ENCODE assay signal across 9 cellular contexts in the genomic region with DNA sequence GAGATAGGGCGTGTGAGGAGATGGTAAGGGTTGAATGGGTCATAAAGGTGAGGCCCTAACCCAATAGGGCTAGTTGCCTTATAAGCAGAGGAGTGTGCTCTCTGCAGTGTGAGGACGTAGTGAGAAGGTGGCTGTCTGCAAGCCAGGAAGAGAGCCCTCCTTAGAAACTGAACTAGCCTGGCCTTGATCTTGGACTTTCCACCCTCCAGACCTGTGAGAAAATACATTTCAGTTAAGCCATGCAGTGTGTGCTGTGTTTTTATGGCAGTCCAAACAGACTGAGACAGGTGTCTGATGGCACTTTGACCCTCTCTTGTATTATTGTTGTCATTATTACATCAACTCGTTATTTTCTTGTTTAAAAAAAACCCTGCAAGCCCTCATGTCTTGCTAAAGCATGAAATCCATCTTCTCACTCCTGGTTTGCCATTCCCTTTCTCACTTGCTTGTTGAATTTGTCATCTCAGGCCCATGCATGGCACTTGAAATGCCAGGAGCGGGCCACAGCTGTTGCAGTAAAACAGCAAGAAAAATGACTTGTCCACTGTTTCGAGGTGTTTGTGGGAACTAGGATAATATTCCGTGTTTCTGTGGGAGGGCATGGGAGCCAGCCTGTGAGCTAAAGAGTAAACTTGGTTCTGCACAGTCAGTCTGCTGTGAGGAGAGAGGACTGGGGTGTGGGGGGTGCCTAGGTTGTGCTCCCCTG.
DNase-seq lines count a peak whose midpoint lies in the region; ATAC-seq and TF ChIP-seq lines count a peak whose summit lies in the region.
"Had no signal": no experiment of that assay in that cellular context is flagged by ENCODE, and none has a peak within 500 bp of the region (broad histone marks: within the 10 kb centered on the region; RNA-seq: fewer than 3 reads in every experiment).

No MANE protein-coding gene starts in this region.

- no peak overlapping the region for H3K4me3 Mint-ChIP-seq in CD14-positive monocyte
- no peak overlapping the region for H3K4me3 Mint-ChIP-seq in activated T-helper 2 cell treated with anti-CD3 and anti-CD28 coated beads, Interferon-gamma antibody, Interleukin-2, Interleukin-4, amounts not matched to agents 10 μg/mL and 5 μg/mL and 100 μg/mL, durations not matched to agents 14 hours and 24 hours and 36 hours (ENCODE audit: low read depth)
- H3K4me3 Mint-ChIP-seq in naive thymus-derived CD4-positive, alpha-beta T cell: peak overlapping the region in 4 of 10 donors; percentile 44 to 70 (median 56)

- H3K4me1 Mint-ChIP-seq in CD14-positive monocyte: peaks cover 17% of the 10 kb centered on the region
- peaks cover 33% of the 10 kb centered on the region for H3K4me1 Mint-ChIP-seq in activated T-helper 2 cell treated with anti-CD3 and anti-CD28 coated beads, Interferon-gamma antibody, Interleukin-2, Interleukin-4, amounts not matched to agents 10 μg/mL and 5 μg/mL and 100 μg/mL, durations not matched to agents 14 hours and 24 hours and 36 hours (ENCODE audit: low read depth)
- peaks cover 9 to 39% (median 32%) of the 10 kb centered on the region in 7 donors for H3K4me1 Mint-ChIP-seq in naive thymus-derived CD4-positive, alpha-beta T cell

- peaks cover 0 to 12% (median 6%) of the 10 kb centered on the region in 7 donors for H3K9me3 Mint-ChIP-seq in CD14-positive monocyte
- no peaks in the 10 kb centered on the region for H3K9me3 Mint-ChIP-seq in activated T-helper 2 cell treated with anti-CD3 and anti-CD28 coated beads, Interferon-gamma antibody, Interleukin-2, Interleukin-4, amounts not matched to agents 10 μg/mL and 5 μg/mL and 100 μg/mL, durations not matched to agents 14 hours and 24 hours and 36 hours
- peaks cover 0 to 11% (median 0%) of the 10 kb centered on the region in 11 donors for H3K9me3 Mint-ChIP-seq in naive thymus-derived CD4-positive, alpha-beta T cell

- H3K36me3 ChIP-seq in naive thymus-derived CD4-positive, alpha-beta T cell (ENCODE audit: control insufficient read depth in 2 of 3, insufficient read depth in 3 of 3, low read length in 3 of 3): peaks cover 0 to 26% (median 0%) of the 10 kb centered on the region in 3 experiments

- peaks cover 8 to 10% of the 10 kb centered on the region in 2 donors for H3K4me1 ChIP-seq in naive thymus-derived CD4-positive, alpha-beta T cell (ENCODE audit: control insufficient read depth in 2 of 2, insufficient read depth in 2 of 2, low read length in 2 of 2)

- CTCF ChIA-PET in naive thymus-derived CD4-positive, alpha-beta T cell (lab: Charles Lee): interaction anchor here (0.7 to 1.9 kb wide), 9 partner anchors 14 to 312 kb away, joined by 3 to 34 read pairs (median 4); partner anchors contain the start of gene ITPKB

- H3K27me3 Mint-ChIP-seq in CD14-positive monocyte (ENCODE audit: low read depth in 3 of 3): peaks cover 0 to 5% (median 4%) of the 10 kb centered on the region in 3 donors
- peaks cover 7% of the 10 kb centered on the region for H3K27me3 Mint-ChIP-seq in activated T-helper 2 cell treated with anti-CD3 and anti-CD28 coated beads, Interferon-gamma antibody, Interleukin-2, Interleukin-4, amounts not matched to agents 10 μg/mL and 5 μg/mL and 100 μg/mL, durations not matched to agents 14 hours and 24 hours and 36 hours (ENCODE audit: low read depth)
- H3K27me3 Mint-ChIP-seq in naive thymus-derived CD4-positive, alpha-beta T cell: peaks cover 0 to 2% (median 0%) of the 10 kb centered on the region in 5 donors
- H3K27me3 Mint-ChIP-seq: naive B cell had no signal

- no peak for TF ChIP-seq CTCF in CD14-positive monocyte (IDR thresholded peaks at IDR 0.05)

- intact Hi-C loops in CD14-positive monocyte (cut with micrococcal nuclease): loop anchor here (2.0 to 5.0 kb wide), 2 partner anchors 110 to 202 kb away; partner anchors contain the start of gene ITPKB (in 1 of the 2)
- intact Hi-C loops in activated T-helper 2 cell treated with anti-CD3 and anti-CD28 coated beads, Interferon-gamma antibody, Interleukin-2, Interleukin-4, amounts not matched to agents 10 μg/mL and 5 μg/mL and 100 μg/mL, durations not matched to agents 14 hours and 24 hours and 36 hours (cut with micrococcal nuclease): loop anchor here (2.0 to 5.0 kb wide), 6 partner anchors 36 to 315 kb away; partner anchors contain the start of genes COQ8A and ITPKB
- intact Hi-C loops in naive thymus-derived CD4-positive, alpha-beta T cell (cut with micrococcal nuclease): loop anchor here (2.0 to 5.0 kb wide), 6 partner anchors 60 to 915 kb away; partner anchors contain the start of genes COQ8A (in 1 of the 2) and STUM (in 1 of the 2)

- no peaks in the 10 kb centered on the region for H3K9me3 ChIP-seq in naive thymus-derived CD4-positive, alpha-beta T cell (ENCODE audit: control insufficient read depth in 2 of 3, low read length in 3 of 3)

- H3K27ac Mint-ChIP-seq in CD14-positive monocyte: peak overlapping the region in 5 of 7 donors; percentile 1 to 86 (median 56)
- H3K27ac Mint-ChIP-seq in activated T-helper 2 cell treated with anti-CD3 and anti-CD28 coated beads, Interferon-gamma antibody, Interleukin-2, Interleukin-4, amounts not matched to agents 10 μg/mL and 5 μg/mL and 100 μg/mL, durations not matched to agents 14 hours and 24 hours and 36 hours: peak overlapping the region; percentile 78
- H3K27ac Mint-ChIP-seq in naive thymus-derived CD4-positive, alpha-beta T cell: peak overlapping the region; percentile 9 to 85 (median 67)

- POLR2A ChIA-PET in naive thymus-derived CD4-positive, alpha-beta T cell (lab: Charles Lee): interaction anchor here (0.7 to 1.2 kb wide), 3 partner anchors 112 to 312 kb away, joined by 3 to 4 read pairs (median 4); partner anchors contain the start of gene ITPKB

- peaks cover 9 to 20% of the 10 kb centered on the region in 2 donors for H3K36me3 Mint-ChIP-seq in CD14-positive monocyte
- peaks cover 20% of the 10 kb centered on the region for H3K36me3 Mint-ChIP-seq in activated T-helper 2 cell treated with anti-CD3 and anti-CD28 coated beads, Interferon-gamma antibody, Interleukin-2, Interleukin-4, amounts not matched to agents 10 μg/mL and 5 μg/mL and 100 μg/mL, durations not matched to agents 14 hours and 24 hours and 36 hours (ENCODE audit: low read depth)
- peaks cover 0 to 27% (median 6%) of the 10 kb centered on the region in 5 donors for H3K36me3 Mint-ChIP-seq in naive thymus-derived CD4-positive, alpha-beta T cell

- H3K27me3 ChIP-seq in naive thymus-derived CD4-positive, alpha-beta T cell (ENCODE audit: control insufficient read depth in 2 of 2, insufficient read depth in 2 of 2, low read length in 2 of 2): no peaks in the 10 kb centered on the region

- no peak overlapping the region for H3K27ac ChIP-seq in naive thymus-derived CD4-positive, alpha-beta T cell (ENCODE audit: low read depth, low read length)

- DNase-seq in NCI-H748 (lab: John Stamatoyannopoulos, UW; ENCODE audit: unreplicated experiment): peak; percentile 43
- DNase-seq in NCI-H748 treated with DMSO at 0.1 percent for 48 hours (lab: John Stamatoyannopoulos, UW): no peak
- DNase-seq in CD14-positive monocyte (ENCODE audit: low spot score): no peak
- DNase-seq in activated T-helper 2 cell treated with anti-CD3 and anti-CD28 coated beads, Interferon-gamma antibody, Interleukin-2, Interleukin-4, amounts not matched to agents 10 μg/mL and 5 μg/mL and 100 μg/mL, durations not matched to agents 14 hours and 24 hours and 36 hours (ENCODE audit: low spot score): no peak
- no peak for DNase-seq in naive thymus-derived CD4-positive, alpha-beta T cell
- no peak for DNase-seq in globus pallidus (ENCODE audit: low spot score)
- no peak for DNase-seq in NCI-H526 treated with DMSO at 0.1 percent for 48 hours (lab: John Stamatoyannopoulos, UW)

- no peak overlapping the region for H3K4me3 ChIP-seq in naive thymus-derived CD4-positive, alpha-beta T cell (ENCODE audit: low read length)

- no peak for ATAC-seq in naive thymus-derived CD4-positive, alpha-beta T cell
- ATAC-seq in SK-N-SH treated with all-trans-retinoic acid at 6 μM for 48 hours: no peak

TF ChIP-seq in SK-N-SH treated with all-trans-retinoic acid at 6 μM for 48 hours, 23 proteins besides CTCF, POLR2A, EP300 and RAD21 (continues in another document):
- TF ChIP-seq CREB5 (CRISPR knock-in tag; IDR thresholded peaks at IDR 0.05; ENCODE audit: low read depth) (no peak), ZC3H10 (CRISPR knock-in tag; IDR thresholded peaks at IDR 0.05) (no peak), ZFP30 (CRISPR knock-in tag; IDR thresholded peaks at IDR 0.05) (no peak), ESRRG (CRISPR knock-in tag; IDR thresholded peaks at IDR 0.05) (no peak), RARB (CRISPR knock-in tag; IDR thresholded peaks at IDR 0.05) (no peak), ZNF8 (CRISPR knock-in tag; IDR thresholded peaks at IDR 0.05) (no peak), CSDC2 (CRISPR knock-in tag; IDR thresholded peaks at IDR 0.05) (no peak), GLIS3 (CRISPR knock-in tag; IDR thresholded peaks at IDR 0.05) (no peak), BACH2 (CRISPR knock-in tag; IDR thresholded peaks at IDR 0.05; ENCODE audit: borderline replicate concordance) (no peak), ZFP3 (CRISPR knock-in tag; IDR thresholded peaks at IDR 0.05) (no peak), PPARA (CRISPR knock-in tag; IDR thresholded peaks at IDR 0.05; ENCODE audit: borderline replicate concordance) (no peak)
- TF ChIP-seq, protein P1, sequence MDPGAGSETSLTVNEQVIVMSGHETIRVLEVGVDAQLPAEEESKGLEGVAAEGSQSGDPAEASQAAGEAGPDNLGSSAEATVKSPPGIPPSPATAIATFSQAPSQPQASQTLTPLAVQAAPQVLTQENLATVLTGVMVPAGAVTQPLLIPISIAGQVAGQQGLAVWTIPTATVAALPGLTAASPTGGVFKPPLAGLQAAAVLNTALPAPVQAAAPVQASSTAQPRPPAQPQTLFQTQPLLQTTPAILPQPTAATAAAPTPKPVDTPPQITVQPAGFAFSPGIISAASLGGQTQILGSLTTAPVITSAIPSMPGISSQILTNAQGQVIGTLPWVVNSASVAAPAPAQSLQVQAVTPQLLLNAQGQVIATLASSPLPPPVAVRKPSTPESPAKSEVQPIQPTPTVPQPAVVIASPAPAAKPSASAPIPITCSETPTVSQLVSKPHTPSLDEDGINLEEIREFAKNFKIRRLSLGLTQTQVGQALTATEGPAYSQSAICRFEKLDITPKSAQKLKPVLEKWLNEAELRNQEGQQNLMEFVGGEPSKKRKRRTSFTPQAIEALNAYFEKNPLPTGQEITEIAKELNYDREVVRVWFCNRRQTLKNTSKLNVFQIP (CRISPR knock-in tag; IDR thresholded peaks at IDR 0.05; ENCODE audit: borderline replicate concordance, low read depth): no peak
